Comparison of ENCODE assay signal across 32 cellular contexts in genomic region chr15:29275855-29276254, GRCh38. TPM values are rescaled to one million over a fixed set of nuclear protein-coding genes. Genes with fewer than 3 reads are reported as not detected.
DNase-seq lines count a peak whose midpoint lies in the region; ATAC-seq and TF ChIP-seq lines count a peak whose summit lies in the region.
"Had no signal": no experiment of that assay in that cellular context is flagged by ENCODE, and none has a peak within 500 bp of the region (broad histone marks: within the 10 kb centered on the region; RNA-seq: fewer than 3 reads in every experiment).

No MANE protein-coding gene starts in this region.

- DNase-seq in LNCaP clone FGC (ENCODE audit: low read depth) (peak; percentile 51), left colon (no peak), prostate gland (ENCODE audit: low spot score) (peak; percentile 24), iPS-NIHi7 (ENCODE audit: extremely low spot score) (no peak), medulla oblongata (ENCODE audit: extremely low spot score) (no peak)
- DNase-seq in stimulated activated CD4-positive, alpha-beta T cell treated with anti-CD3 and anti-CD28 coated beads, Interleukin-4, amount 100 ng/mL, for 1 hour, result no peak
- DNase-seq: 8988T; ACHN; AML-193; BE2C; C1 segment of cervical spinal cord; Caco-2; Calu3; CD4-positive, alpha-beta memory T cell; CD4-positive, alpha-beta T cell; CD4-positive, CD25-positive, alpha-beta regulatory T cell; CD8-positive, alpha-beta memory T cell; CD8-positive, alpha-beta T cell; COR-L47; DMS 273 treated with DMSO at 0.1 percent for 48 hours; DMS153; DMS53; DMS79; DMS79 treated with DMSO at 0.1 percent for 48 hours; DND-41 had no signal

- no peak for TF ChIP-seq CTCF in LNCaP clone FGC (IDR thresholded peaks at IDR 0.05; ENCODE audit: control insufficient read depth, extremely low read depth, insufficient read depth)
- TF ChIP-seq CTCF in VCaP (conservative IDR thresholded peaks at IDR 0.05), result no peak
- TF ChIP-seq CTCF in prostate gland (IDR thresholded peaks at IDR 0.05), result no peak

- H3K36me3 ChIP-seq in prostate gland, result no peaks in the 10 kb centered on the region
- H3K36me3 ChIP-seq: BE2C; BLaER1; BLaER1 treated with 17β-estradiol and CSF1 and Interleukin-3, amounts not matched to agents 10 nM and 100 nM had no signal

- no peaks in the 10 kb centered on the region for H3K9me3 ChIP-seq in prostate gland
- H3K9me3 ChIP-seq: A549; BE2C; BLaER1; BLaER1 treated with 17β-estradiol and CSF1 and Interleukin-3, amounts not matched to agents 10 nM and 100 nM; Caco-2 had no signal

- no peak for TF ChIP-seq POLR2A in prostate gland (IDR thresholded peaks at IDR 0.05)

- ATAC-seq in left colon (peak; percentile 68), GM18858 (IDR thresholded peaks at IDR 0.05; ENCODE audit: unreplicated experiment) (no peak)
- ATAC-seq: A549; CD8-positive, alpha-beta T cell had no signal

- H3K27ac ChIP-seq in VCaP (peak overlapping the region; percentile 51), prostate gland (no peak overlapping the region)
- H3K27ac ChIP-seq: 22Rv1; A549; BLaER1; BLaER1 treated with 17β-estradiol and CSF1 and Interleukin-3, amounts not matched to agents 10 nM and 100 nM; C4-2B had no signal

- no peaks in the 10 kb centered on the region for H3K27me3 ChIP-seq in prostate gland (replicated peaks; ENCODE audit: insufficient read depth)
- H3K27me3 ChIP-seq: BE2C; BLaER1; BLaER1 treated with 17β-estradiol and CSF1 and Interleukin-3, amounts not matched to agents 10 nM and 100 nM had no signal

- H3K4me1 ChIP-seq in prostate gland (replicated peaks), result no peaks in the 10 kb centered on the region
- H3K4me1 ChIP-seq: A549, BE2C, Caco-2 had no signal

- H3K4me3 ChIP-seq in LNCaP clone FGC (ENCODE audit: low read depth, low read length) (no peak overlapping the region), prostate gland (no peak overlapping the region)
- H3K4me3 ChIP-seq: A549; BLaER1; BLaER1 treated with 17β-estradiol and CSF1 and Interleukin-3, amounts not matched to agents 10 nM and 100 nM had no signal

- intact Hi-C loops in left colon (cut with DNase I, micrococcal nuclease) (no loop called here), prostate gland (cut with DNase I) (no loop called here)

- WGBS in prostate gland, result 50% methylated on average over 1 of the region's 1 CpG

RNA-seq across cellular contexts. Expression of gene NSMCE3, which starts 6.2 kb away (rescaled TPM):
- total RNA-seq in left colon (1 to 10 TPM; 3.6 to 3.8 TPM), prostate gland (10 to 100 TPM; 13.8 to 21.0 TPM)

Comparison
In these comparisons a context has a peak if more than half of its experiments do, and no peak if none do; other contexts are left out.
1. DNase-seq: peak in LNCaP clone FGC (single experiment) and prostate gland (single experiment); none in left colon (0 of 2), iPS-NIHi7 (single experiment), medulla oblongata (single experiment) and stimulated activated CD4-positive, alpha-beta T cell treated with anti-CD3 and anti-CD28 coated beads, Interleukin-4, amount 100 ng/mL, for 1 hour (single experiment).